ENCODE assay signal across 1 cellular context in the genomic region with DNA sequence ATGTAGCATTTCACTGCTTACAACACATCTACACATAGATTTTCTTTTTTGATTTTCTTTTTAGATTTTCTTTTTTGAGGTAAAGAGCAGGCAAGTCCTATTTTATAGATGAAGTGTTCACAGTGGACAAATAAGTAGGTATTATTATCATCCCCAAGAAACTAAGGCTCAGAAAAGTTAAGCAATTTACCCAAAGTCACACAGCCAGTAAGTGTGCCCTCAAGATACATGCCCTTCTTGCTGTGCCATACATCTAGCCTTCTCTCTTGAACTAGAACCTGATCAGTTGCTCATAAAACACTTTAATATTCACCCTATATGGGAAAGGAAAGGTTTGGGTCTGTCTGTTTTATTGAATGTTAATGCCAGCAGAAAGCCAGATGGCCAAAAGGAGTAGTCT.
TF ChIP-seq lines count a peak whose summit lies in the region.

No MANE protein-coding gene starts in this region.

TF ChIP-seq in GM23338, 12 proteins besides CTCF, POLR2A, EP300 and RAD21 (continued from another document):
- no peak for TF ChIP-seq REST (IDR thresholded peaks at IDR 0.05; ENCODE audit: unreplicated experiment)
- no peak for TF ChIP-seq ETS1 (IDR thresholded peaks at IDR 0.05)
- no peak for TF ChIP-seq CREB1 (CRISPR knock-in tag; IDR thresholded peaks at IDR 0.05; ENCODE audit: low read depth)
